Comparison of ENCODE assay signal across 1 cellular context in genomic region chr1:1356166-1356795, GRCh38.
TF ChIP-seq lines count a peak whose summit lies in the region.

No MANE protein-coding gene starts in this region.

TF ChIP-seq in HEK293, 187 proteins besides CTCF, POLR2A, EP300 and RAD21 (continued from another document):
- no peak for TF ChIP-seq PRDM2 (tag by site-specific recombination; IDR thresholded peaks at IDR 0.05; ENCODE audit: borderline replicate concordance)
- TF ChIP-seq ZNF645 (tag by site-specific recombination; IDR thresholded peaks at IDR 0.05), result no peak
- no peak for TF ChIP-seq ZNF521 (tag by site-specific recombination; IDR thresholded peaks at IDR 0.05)
- TF ChIP-seq ZBTB7A (tag by site-specific recombination; IDR thresholded peaks at IDR 0.05; ENCODE audit: low read depth), result no peak
- TF ChIP-seq ZNF280C (tag by site-specific recombination; IDR thresholded peaks at IDR 0.05), result no peak
- no peak for TF ChIP-seq ZBTB21 (tag by site-specific recombination; IDR thresholded peaks at IDR 0.05)
- no peak for TF ChIP-seq ATF2 (tag by site-specific recombination; IDR thresholded peaks at IDR 0.05; ENCODE audit: low read depth)
- no peak for TF ChIP-seq ZNF791 (tag by site-specific recombination; IDR thresholded peaks at IDR 0.05)
- no peak for TF ChIP-seq GLI4 (tag by site-specific recombination; IDR thresholded peaks at IDR 0.05)
- no peak for TF ChIP-seq YY2 (tag by site-specific recombination; IDR thresholded peaks at IDR 0.05)
- no peak for TF ChIP-seq ZNF239 (tag by site-specific recombination; IDR thresholded peaks at IDR 0.05)
- TF ChIP-seq ZNF416 (tag by site-specific recombination; IDR thresholded peaks at IDR 0.05), result no peak
- TF ChIP-seq ZNF18 (tag by site-specific recombination; IDR thresholded peaks at IDR 0.05), result no peak
- peak; percentile 38; the same call in 1 of the 2 replicates for TF ChIP-seq GLIS2 (tag by site-specific recombination; IDR thresholded peaks at IDR 0.05)
- TF ChIP-seq SP3 (tag by site-specific recombination; IDR thresholded peaks at IDR 0.05), result no peak
- TF ChIP-seq GLIS1 (tag by site-specific recombination; IDR thresholded peaks at IDR 0.05), result peak; percentile 31
